ENCODE assay signal across 1 cellular context in the genomic region with DNA sequence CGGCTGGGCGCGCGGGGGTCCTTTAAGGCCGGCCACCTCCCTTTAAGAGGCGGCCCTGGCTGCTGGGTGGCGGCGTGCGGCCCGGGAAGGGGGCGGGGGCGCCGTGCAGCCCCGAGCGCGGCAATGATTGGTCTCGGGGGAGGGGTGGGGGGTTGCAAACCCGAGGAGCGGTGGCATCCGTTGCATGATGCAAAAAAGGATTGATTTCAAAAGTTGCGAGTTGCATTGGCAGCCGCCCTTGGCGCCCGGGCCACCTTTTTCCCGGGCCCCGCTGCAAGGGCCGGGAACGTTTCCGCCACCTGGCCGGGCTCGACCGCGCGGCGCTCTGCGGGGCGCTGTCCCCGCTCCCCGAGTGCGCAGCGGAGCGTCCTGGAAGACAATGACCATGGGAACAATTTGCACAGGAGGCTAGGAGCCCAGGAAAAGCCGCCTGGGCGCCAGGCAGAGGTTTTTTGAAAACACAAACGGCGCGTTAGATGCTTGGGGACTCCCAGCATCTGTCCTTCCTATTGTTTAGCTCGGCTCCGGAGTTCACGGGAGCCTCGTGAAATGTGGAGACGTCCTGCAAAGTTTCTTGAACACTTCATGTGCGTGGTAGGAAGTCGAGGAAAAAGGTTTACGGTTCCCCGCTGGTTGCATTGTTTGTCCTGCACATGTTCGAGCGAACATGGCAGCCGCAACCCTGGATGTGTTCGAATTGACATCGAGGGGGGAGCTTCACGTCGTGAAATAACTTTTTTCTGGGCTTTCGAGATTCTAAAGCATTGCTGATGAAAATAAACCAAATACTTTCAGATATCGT.
TF ChIP-seq lines count a peak whose summit lies in the region.

Gene SEPHS1, minus strand, starts transcription at position 78 of the 802 bp plus-strand sequence. CDS start 3,343 bp downstream, outside the sequence.

TF ChIP-seq in K562, 482 proteins besides CTCF, POLR2A, EP300 and RAD21 (continued from another document and continues in another):
- TF ChIP-seq, protein P1, sequence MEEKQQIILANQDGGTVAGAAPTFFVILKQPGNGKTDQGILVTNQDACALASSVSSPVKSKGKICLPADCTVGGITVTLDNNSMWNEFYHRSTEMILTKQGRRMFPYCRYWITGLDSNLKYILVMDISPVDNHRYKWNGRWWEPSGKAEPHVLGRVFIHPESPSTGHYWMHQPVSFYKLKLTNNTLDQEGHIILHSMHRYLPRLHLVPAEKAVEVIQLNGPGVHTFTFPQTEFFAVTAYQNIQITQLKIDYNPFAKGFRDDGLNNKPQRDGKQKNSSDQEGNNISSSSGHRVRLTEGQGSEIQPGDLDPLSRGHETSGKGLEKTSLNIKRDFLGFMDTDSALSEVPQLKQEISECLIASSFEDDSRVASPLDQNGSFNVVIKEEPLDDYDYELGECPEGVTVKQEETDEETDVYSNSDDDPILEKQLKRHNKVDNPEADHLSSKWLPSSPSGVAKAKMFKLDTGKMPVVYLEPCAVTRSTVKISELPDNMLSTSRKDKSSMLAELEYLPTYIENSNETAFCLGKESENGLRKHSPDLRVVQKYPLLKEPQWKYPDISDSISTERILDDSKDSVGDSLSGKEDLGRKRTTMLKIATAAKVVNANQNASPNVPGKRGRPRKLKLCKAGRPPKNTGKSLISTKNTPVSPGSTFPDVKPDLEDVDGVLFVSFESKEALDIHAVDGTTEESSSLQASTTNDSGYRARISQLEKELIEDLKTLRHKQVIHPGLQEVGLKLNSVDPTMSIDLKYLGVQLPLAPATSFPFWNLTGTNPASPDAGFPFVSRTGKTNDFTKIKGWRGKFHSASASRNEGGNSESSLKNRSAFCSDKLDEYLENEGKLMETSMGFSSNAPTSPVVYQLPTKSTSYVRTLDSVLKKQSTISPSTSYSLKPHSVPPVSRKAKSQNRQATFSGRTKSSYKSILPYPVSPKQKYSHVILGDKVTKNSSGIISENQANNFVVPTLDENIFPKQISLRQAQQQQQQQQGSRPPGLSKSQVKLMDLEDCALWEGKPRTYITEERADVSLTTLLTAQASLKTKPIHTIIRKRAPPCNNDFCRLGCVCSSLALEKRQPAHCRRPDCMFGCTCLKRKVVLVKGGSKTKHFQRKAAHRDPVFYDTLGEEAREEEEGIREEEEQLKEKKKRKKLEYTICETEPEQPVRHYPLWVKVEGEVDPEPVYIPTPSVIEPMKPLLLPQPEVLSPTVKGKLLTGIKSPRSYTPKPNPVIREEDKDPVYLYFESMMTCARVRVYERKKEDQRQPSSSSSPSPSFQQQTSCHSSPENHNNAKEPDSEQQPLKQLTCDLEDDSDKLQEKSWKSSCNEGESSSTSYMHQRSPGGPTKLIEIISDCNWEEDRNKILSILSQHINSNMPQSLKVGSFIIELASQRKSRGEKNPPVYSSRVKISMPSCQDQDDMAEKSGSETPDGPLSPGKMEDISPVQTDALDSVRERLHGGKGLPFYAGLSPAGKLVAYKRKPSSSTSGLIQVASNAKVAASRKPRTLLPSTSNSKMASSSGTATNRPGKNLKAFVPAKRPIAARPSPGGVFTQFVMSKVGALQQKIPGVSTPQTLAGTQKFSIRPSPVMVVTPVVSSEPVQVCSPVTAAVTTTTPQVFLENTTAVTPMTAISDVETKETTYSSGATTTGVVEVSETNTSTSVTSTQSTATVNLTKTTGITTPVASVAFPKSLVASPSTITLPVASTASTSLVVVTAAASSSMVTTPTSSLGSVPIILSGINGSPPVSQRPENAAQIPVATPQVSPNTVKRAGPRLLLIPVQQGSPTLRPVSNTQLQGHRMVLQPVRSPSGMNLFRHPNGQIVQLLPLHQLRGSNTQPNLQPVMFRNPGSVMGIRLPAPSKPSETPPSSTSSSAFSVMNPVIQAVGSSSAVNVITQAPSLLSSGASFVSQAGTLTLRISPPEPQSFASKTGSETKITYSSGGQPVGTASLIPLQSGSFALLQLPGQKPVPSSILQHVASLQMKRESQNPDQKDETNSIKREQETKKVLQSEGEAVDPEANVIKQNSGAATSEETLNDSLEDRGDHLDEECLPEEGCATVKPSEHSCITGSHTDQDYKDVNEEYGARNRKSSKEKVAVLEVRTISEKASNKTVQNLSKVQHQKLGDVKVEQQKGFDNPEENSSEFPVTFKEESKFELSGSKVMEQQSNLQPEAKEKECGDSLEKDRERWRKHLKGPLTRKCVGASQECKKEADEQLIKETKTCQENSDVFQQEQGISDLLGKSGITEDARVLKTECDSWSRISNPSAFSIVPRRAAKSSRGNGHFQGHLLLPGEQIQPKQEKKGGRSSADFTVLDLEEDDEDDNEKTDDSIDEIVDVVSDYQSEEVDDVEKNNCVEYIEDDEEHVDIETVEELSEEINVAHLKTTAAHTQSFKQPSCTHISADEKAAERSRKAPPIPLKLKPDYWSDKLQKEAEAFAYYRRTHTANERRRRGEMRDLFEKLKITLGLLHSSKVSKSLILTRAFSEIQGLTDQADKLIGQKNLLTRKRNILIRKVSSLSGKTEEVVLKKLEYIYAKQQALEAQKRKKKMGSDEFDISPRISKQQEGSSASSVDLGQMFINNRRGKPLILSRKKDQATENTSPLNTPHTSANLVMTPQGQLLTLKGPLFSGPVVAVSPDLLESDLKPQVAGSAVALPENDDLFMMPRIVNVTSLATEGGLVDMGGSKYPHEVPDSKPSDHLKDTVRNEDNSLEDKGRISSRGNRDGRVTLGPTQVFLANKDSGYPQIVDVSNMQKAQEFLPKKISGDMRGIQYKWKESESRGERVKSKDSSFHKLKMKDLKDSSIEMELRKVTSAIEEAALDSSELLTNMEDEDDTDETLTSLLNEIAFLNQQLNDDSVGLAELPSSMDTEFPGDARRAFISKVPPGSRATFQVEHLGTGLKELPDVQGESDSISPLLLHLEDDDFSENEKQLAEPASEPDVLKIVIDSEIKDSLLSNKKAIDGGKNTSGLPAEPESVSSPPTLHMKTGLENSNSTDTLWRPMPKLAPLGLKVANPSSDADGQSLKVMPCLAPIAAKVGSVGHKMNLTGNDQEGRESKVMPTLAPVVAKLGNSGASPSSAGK (IDR thresholded peaks at IDR 0.05): peak; percentile 57; the same call in 1 of the 2 replicates
- no peak for TF ChIP-seq PHB2 (IDR thresholded peaks at IDR 0.05; ENCODE audit: low read depth)
- TF ChIP-seq, protein P2, sequence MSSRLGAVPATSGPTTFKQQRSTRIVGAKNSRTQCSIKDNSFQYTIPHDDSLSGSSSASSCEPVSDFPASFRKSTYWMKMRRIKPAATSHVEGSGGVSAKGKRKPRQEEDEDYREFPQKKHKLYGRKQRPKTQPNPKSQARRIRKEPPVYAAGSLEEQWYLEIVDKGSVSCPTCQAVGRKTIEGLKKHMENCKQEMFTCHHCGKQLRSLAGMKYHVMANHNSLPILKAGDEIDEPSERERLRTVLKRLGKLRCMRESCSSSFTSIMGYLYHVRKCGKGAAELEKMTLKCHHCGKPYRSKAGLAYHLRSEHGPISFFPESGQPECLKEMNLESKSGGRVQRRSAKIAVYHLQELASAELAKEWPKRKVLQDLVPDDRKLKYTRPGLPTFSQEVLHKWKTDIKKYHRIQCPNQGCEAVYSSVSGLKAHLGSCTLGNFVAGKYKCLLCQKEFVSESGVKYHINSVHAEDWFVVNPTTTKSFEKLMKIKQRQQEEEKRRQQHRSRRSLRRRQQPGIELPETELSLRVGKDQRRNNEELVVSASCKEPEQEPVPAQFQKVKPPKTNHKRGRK (tag; IDR thresholded peaks at IDR 0.05): no peak
- TF ChIP-seq CSDE1 (IDR thresholded peaks at IDR 0.05): no peak
- no peak for TF ChIP-seq FOXK1 (CRISPR knock-in tag; IDR thresholded peaks at IDR 0.05; ENCODE audit: borderline replicate concordance)
- TF ChIP-seq, protein P3, sequence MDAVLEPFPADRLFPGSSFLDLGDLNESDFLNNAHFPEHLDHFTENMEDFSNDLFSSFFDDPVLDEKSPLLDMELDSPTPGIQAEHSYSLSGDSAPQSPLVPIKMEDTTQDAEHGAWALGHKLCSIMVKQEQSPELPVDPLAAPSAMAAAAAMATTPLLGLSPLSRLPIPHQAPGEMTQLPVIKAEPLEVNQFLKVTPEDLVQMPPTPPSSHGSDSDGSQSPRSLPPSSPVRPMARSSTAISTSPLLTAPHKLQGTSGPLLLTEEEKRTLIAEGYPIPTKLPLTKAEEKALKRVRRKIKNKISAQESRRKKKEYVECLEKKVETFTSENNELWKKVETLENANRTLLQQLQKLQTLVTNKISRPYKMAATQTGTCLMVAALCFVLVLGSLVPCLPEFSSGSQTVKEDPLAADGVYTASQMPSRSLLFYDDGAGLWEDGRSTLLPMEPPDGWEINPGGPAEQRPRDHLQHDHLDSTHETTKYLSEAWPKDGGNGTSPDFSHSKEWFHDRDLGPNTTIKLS (IDR thresholded peaks at IDR 0.05; ENCODE audit: borderline replicate concordance, low read depth): no peak
- no peak for TF ChIP-seq BRD4 (IDR thresholded peaks at IDR 0.05)
- no peak for TF ChIP-seq U2AF1 (optimal IDR thresholded peaks at IDR 0.05; ENCODE audit: low read depth, low read length)
- TF ChIP-seq ATF7 (IDR thresholded peaks at IDR 0.05): no peak
- TF ChIP-seq NCOR1 (IDR thresholded peaks at IDR 0.05): no peak
- TF ChIP-seq ARID4B (CRISPR knock-in tag; IDR thresholded peaks at IDR 0.05): 0 out of 2 replicates have a peak, but pooled peaks have one; percentile 45
- TF ChIP-seq THRA (IDR thresholded peaks at IDR 0.05): no peak
- no peak for TF ChIP-seq TBL1XR1 (IDR thresholded peaks at IDR 0.05; ENCODE audit: low read length in 2 of 2)
- TF ChIP-seq ZBTB49 (CRISPR knock-in tag; IDR thresholded peaks at IDR 0.05; ENCODE audit: borderline replicate concordance): 0 out of 2 replicates have a peak, but pooled peaks have one; percentile 23
- TF ChIP-seq, protein P4, sequence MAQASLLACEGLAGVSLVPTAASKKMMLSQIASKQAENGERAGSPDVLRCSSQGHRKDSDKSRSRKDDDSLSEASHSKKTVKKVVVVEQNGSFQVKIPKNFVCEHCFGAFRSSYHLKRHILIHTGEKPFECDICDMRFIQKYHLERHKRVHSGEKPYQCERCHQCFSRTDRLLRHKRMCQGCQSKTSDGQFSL (CRISPR knock-in tag; IDR thresholded peaks at IDR 0.05): no peak; the same call in 1 of the 2 replicates
- TF ChIP-seq, protein P4 (tag; IDR thresholded peaks at IDR 0.05): peak in 1 of 2 experiments; percentile 48; a peak in 1 of 4 replicates
- TF ChIP-seq RBM14 (IDR thresholded peaks at IDR 0.05; ENCODE audit: borderline replicate concordance, insufficient read depth, low read depth, low read length): no peak
- no peak for TF ChIP-seq TAL1 (IDR thresholded peaks at IDR 0.05)
- no peak for TF ChIP-seq MBD2 (IDR thresholded peaks at IDR 0.05; ENCODE audit: borderline replicate concordance, low read depth)
- no peak for TF ChIP-seq ZNF197 (CRISPR knock-in tag; IDR thresholded peaks at IDR 0.05; ENCODE audit: low read depth)
- no peak for TF ChIP-seq ZNF146 (CRISPR knock-in tag; IDR thresholded peaks at IDR 0.05; ENCODE audit: unreplicated experiment)
- TF ChIP-seq NR2C2 (CRISPR knock-in tag; IDR thresholded peaks at IDR 0.05): no peak
- TF ChIP-seq NR2C2 (tag; IDR thresholded peaks at IDR 0.05): no peak
